10 cellular contexts compared by ENCODE assay signal in genomic region chr10:112898540-112899395, GRCh38. TPM values are rescaled to one million over a fixed set of nuclear protein-coding genes. Genes with fewer than 3 reads are reported as not detected.
DNase-seq lines count a peak whose midpoint lies in the region; TF ChIP-seq lines count a peak whose summit lies in the region.
"Had no signal": no experiment of that assay in that cellular context is flagged by ENCODE, and none has a peak within 500 bp of the region (broad histone marks: within the 10 kb centered on the region; RNA-seq: fewer than 3 reads in every experiment).

No MANE protein-coding gene starts in this region.

- WGBS in endodermal cell (ENCODE audit: insufficient coverage in 1 of 2, insufficient read length in 1 of 2), 2 experiments: 3 to 9% methylated on average over 8 to 24 of the region's 24 CpGs
- WGBS in stomach, 5 donors: 10 to 26% (median 16%) methylated on average over 14 to 24 of the region's 24 CpGs

- H3K27me3 Mint-ChIP-seq in endodermal cell (ENCODE audit: insufficient read depth): peaks cover 33% of the 10 kb centered on the region

- H3K9me3 ChIP-seq in HUES48 (ENCODE audit: control insufficient read depth, insufficient read depth, low read length) (no peaks in the 10 kb centered on the region), endodermal cell (ENCODE audit: control insufficient read depth, low read length) (peaks cover 6% of the 10 kb centered on the region), stomach (no peaks in the 10 kb centered on the region)

- intact Hi-C loops in stomach (cut with DNase I; ENCODE audit: low total_unique reads): no loop called here

- DNase-seq in endodermal cell: peak; percentile 99
- peak; percentile 95 for DNase-seq in kidney tubule cell (ENCODE audit: low spot score)
- peak; percentile 66 for DNase-seq in stomach
- DNase-seq in cortex of kidney (lab: John Stamatoyannopoulos, UW): no peak
- DNase-seq in germinal center (ENCODE audit: low spot score): no peak
- DNase-seq in NAMALWA (ENCODE audit: low spot score): no peak
- DNase-seq in caudate nucleus (lab: John Stamatoyannopoulos, UW): no peak
- DNase-seq: foreskin melanocyte, Kasumi-1 had no signal

- H3K4me1 Mint-ChIP-seq in endodermal cell: peaks cover 34% of the 10 kb centered on the region

- no peak for TF ChIP-seq POLR2A in stomach (IDR thresholded peaks at IDR 0.05)

- H3K36me3 ChIP-seq in HUES48 (ENCODE audit: control insufficient read depth, insufficient read depth, low read length) (no peaks in the 10 kb centered on the region), endodermal cell (ENCODE audit: control insufficient read depth, insufficient read depth, low read length) (no peaks in the 10 kb centered on the region), stomach (no peaks in the 10 kb centered on the region)

- peak overlapping the region; percentile 44 for H3K4me3 ChIP-seq in HUES48 (ENCODE audit: low read depth, low read length)
- H3K4me3 ChIP-seq in endodermal cell (ENCODE audit: low read length): peak overlapping the region; percentile 57
- peak overlapping the region; percentile 22 to 39 (median 30) for H3K4me3 ChIP-seq in stomach

- H3K9ac ChIP-seq in HUES48 (ENCODE audit: low read depth, low read length) (peak overlapping the region; percentile 42), endodermal cell (ENCODE audit: extremely low read depth, low read length, poor library complexity, severe bottlenecking) (peak overlapping the region; percentile 15)

- no peak for TF ChIP-seq EP300 in stomach (IDR thresholded peaks at IDR 0.05)

- H3K27ac ChIP-seq in HUES48 (ENCODE audit: low read depth, low read length): peak overlapping the region; percentile 89
- no peak overlapping the region for H3K27ac ChIP-seq in endodermal cell (ENCODE audit: low read depth, low read length)
- H3K27ac ChIP-seq in stomach: peak overlapping the region in 3 of 5 donors; percentile 8 to 53 (median 24)
- no peak overlapping the region for H3K27ac ChIP-seq in caudate nucleus (ENCODE audit: low read depth, low read length)

- H3K27me3 ChIP-seq in HUES48 (ENCODE audit: control insufficient read depth, insufficient read depth, low read length): no peaks in the 10 kb centered on the region
- no peaks in the 10 kb centered on the region for H3K27me3 ChIP-seq in endodermal cell (ENCODE audit: control insufficient read depth, insufficient read depth, low read length, poor library complexity, severe bottlenecking)
- H3K27me3 ChIP-seq in stomach: no peaks in the 10 kb centered on the region

- H3K4me1 ChIP-seq in HUES48 (ENCODE audit: control insufficient read depth, insufficient read depth, low read length) (peaks cover 19% of the 10 kb centered on the region), endodermal cell (ENCODE audit: control insufficient read depth, insufficient read depth, low read length) (peaks cover 7% of the 10 kb centered on the region), stomach (peaks cover 0 to 18% (median 11%) of the 10 kb centered on the region in 4 donors)

- no peak for TF ChIP-seq CTCF in endodermal cell (conservative IDR thresholded peaks at IDR 0.05)
- TF ChIP-seq CTCF in stomach (IDR thresholded peaks at IDR 0.05): no peak

- H3K9me3 Mint-ChIP-seq in endodermal cell: peaks cover 5% of the 10 kb centered on the region

- peak overlapping the region; percentile 97 for H3K27ac Mint-ChIP-seq in endodermal cell

- peak overlapping the region; percentile 45 for H3K4me3 Mint-ChIP-seq in endodermal cell

- H3K36me3 Mint-ChIP-seq in endodermal cell (ENCODE audit: low read depth): no peaks in the 10 kb centered on the region

RNA-seq across cellular contexts. Expression of gene TCF7L2, which starts 51.3 kb away (rescaled TPM):
- 100 to 1,000 TPM in 1 of 2 donors, 10 to 100 TPM in 1; 73.2 to 105 TPM for total RNA-seq in endodermal cell
- 29.9 TPM for polyA plus RNA-seq in endodermal cell (2013, experiment 1 of 2)
- 29.0 TPM for polyA plus RNA-seq in endodermal cell (2013, experiment 2 of 2)
- total RNA-seq in stomach: 100 to 1,000 TPM in 2 of 5 donors, 10 to 100 TPM in 3; 34.1 to 179 (median 89.9) TPM
- 10 to 100 TPM in 1 of 3 donors, 1 to 10 TPM in 2; 6.7 to 11.5 (median 9.2) TPM for polyA plus RNA-seq in stomach

Comparison
In these comparisons a context has a peak if more than half of its experiments do, and no peak if none do; other contexts are left out.
1. H3K27ac ChIP-seq: peak in HUES48 (single experiment) and stomach (3 of 5); none in endodermal cell (single experiment) and caudate nucleus (single experiment).
2. DNase-seq: peak in endodermal cell (single experiment), kidney tubule cell (single experiment) and stomach (single experiment); none in cortex of kidney (single experiment), germinal center (single experiment), NAMALWA (single experiment) and caudate nucleus (0 of 61).
3. Peak in every context shown above with its lines, with median percentiles within 50 percentile points of each other: H3K4me3 ChIP-seq.